In the genomic region with DNA sequence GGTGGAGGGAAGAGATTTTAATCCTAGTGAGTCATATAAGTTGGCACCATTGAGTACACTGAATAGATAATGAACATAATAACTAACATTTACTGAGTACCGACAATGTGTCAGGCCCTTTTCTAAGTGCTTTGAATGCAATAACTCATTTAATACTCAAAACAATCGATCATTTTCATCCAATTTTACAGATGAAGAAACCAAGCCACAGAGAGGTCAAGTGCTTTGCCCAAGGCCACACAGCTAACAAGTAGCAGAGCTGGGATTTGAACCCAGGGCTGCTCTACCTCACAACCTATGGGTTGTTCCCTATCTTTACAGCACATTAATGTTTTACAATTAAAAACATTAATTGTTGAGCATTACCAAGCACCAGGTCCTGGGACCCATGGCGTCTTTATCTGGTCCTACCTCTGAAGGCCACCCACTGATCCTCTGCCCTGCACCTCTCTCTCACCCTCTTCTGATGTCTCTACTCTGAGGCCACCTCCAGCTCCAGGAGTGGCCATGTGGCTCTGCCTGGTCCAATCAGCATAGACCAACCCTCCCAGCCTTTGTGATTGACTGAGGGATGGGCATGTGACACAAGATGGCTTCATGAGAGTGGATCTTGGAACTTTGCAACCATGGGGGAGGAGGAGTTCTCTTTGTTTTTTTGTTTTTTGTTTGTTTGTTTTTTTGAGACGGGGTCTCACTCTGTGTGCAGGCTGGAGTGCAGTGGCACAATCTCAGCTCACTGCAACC, we compare ENCODE assay signal across 2 cellular contexts.
A peak's percentile ranks its signal among the peaks of the same experiment; 100 is the strongest.
TF ChIP-seq lines count a peak whose summit lies in the region.

No MANE protein-coding gene starts in this region.

TF ChIP-seq in HepG2, 621 proteins besides CTCF, POLR2A, EP300 and RAD21:
- TF ChIP-seq, protein P1, sequence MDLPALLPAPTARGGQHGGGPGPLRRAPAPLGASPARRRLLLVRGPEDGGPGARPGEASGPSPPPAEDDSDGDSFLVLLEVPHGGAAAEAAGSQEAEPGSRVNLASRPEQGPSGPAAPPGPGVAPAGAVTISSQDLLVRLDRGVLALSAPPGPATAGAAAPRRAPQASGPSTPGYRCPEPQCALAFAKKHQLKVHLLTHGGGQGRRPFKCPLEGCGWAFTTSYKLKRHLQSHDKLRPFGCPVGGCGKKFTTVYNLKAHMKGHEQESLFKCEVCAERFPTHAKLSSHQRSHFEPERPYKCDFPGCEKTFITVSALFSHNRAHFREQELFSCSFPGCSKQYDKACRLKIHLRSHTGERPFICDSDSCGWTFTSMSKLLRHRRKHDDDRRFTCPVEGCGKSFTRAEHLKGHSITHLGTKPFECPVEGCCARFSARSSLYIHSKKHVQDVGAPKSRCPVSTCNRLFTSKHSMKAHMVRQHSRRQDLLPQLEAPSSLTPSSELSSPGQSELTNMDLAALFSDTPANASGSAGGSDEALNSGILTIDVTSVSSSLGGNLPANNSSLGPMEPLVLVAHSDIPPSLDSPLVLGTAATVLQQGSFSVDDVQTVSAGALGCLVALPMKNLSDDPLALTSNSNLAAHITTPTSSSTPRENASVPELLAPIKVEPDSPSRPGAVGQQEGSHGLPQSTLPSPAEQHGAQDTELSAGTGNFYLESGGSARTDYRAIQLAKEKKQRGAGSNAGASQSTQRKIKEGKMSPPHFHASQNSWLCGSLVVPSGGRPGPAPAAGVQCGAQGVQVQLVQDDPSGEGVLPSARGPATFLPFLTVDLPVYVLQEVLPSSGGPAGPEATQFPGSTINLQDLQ (CRISPR knock-in tag; IDR thresholded peaks at IDR 0.05) = no peak
- TF ChIP-seq ZNF768 (CRISPR knock-in tag; IDR thresholded peaks at IDR 0.05) = peak; percentile 62; the same call in 1 of the 2 replicates

TF ChIP-seq in SK-N-SH treated with all-trans-retinoic acid at 6 μM for 48 hours, 23 proteins besides CTCF, POLR2A, EP300 and RAD21:
- TF ChIP-seq, protein P2, sequence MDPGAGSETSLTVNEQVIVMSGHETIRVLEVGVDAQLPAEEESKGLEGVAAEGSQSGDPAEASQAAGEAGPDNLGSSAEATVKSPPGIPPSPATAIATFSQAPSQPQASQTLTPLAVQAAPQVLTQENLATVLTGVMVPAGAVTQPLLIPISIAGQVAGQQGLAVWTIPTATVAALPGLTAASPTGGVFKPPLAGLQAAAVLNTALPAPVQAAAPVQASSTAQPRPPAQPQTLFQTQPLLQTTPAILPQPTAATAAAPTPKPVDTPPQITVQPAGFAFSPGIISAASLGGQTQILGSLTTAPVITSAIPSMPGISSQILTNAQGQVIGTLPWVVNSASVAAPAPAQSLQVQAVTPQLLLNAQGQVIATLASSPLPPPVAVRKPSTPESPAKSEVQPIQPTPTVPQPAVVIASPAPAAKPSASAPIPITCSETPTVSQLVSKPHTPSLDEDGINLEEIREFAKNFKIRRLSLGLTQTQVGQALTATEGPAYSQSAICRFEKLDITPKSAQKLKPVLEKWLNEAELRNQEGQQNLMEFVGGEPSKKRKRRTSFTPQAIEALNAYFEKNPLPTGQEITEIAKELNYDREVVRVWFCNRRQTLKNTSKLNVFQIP (CRISPR knock-in tag; IDR thresholded peaks at IDR 0.05; ENCODE audit: borderline replicate concordance, low read depth) = no peak
- TF ChIP-seq ZC3H10 (CRISPR knock-in tag; IDR thresholded peaks at IDR 0.05) (no peak), ZFP30 (CRISPR knock-in tag; IDR thresholded peaks at IDR 0.05) (no peak), ZFP3 (CRISPR knock-in tag; IDR thresholded peaks at IDR 0.05) (no peak), ISL1 (CRISPR knock-in tag; IDR thresholded peaks at IDR 0.05) (no peak), TOX (CRISPR knock-in tag; IDR thresholded peaks at IDR 0.05; ENCODE audit: borderline replicate concordance) (no peak), PPARA (CRISPR knock-in tag; IDR thresholded peaks at IDR 0.05; ENCODE audit: borderline replicate concordance) (no peak), CSDC2 (CRISPR knock-in tag; IDR thresholded peaks at IDR 0.05) (no peak), ZNF70 (CRISPR knock-in tag; IDR thresholded peaks at IDR 0.05) (no peak), GLIS3 (CRISPR knock-in tag; IDR thresholded peaks at IDR 0.05) (no peak), ZNF565 (CRISPR knock-in tag; conservative IDR thresholded peaks at IDR 0.05; ENCODE audit: low read depth) (no peak), BACH2 (CRISPR knock-in tag; IDR thresholded peaks at IDR 0.05; ENCODE audit: borderline replicate concordance) (no peak), OSR1 (CRISPR knock-in tag; IDR thresholded peaks at IDR 0.05) (no peak), ESRRG (CRISPR knock-in tag; IDR thresholded peaks at IDR 0.05) (no peak)
- TF ChIP-seq, protein P3, sequence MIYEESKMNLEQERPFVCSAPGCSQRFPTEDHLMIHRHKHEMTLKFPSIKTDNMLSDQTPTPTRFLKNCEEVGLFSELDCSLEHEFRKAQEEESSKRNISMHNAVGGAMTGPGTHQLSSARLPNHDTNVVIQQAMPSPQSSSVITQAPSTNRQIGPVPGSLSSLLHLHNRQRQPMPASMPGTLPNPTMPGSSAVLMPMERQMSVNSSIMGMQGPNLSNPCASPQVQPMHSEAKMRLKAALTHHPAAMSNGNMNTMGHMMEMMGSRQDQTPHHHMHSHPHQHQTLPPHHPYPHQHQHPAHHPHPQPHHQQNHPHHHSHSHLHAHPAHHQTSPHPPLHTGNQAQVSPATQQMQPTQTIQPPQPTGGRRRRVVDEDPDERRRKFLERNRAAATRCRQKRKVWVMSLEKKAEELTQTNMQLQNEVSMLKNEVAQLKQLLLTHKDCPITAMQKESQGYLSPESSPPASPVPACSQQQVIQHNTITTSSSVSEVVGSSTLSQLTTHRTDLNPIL (CRISPR knock-in tag; IDR thresholded peaks at IDR 0.05; ENCODE audit: low read depth) = no peak
- TF ChIP-seq, protein P4, sequence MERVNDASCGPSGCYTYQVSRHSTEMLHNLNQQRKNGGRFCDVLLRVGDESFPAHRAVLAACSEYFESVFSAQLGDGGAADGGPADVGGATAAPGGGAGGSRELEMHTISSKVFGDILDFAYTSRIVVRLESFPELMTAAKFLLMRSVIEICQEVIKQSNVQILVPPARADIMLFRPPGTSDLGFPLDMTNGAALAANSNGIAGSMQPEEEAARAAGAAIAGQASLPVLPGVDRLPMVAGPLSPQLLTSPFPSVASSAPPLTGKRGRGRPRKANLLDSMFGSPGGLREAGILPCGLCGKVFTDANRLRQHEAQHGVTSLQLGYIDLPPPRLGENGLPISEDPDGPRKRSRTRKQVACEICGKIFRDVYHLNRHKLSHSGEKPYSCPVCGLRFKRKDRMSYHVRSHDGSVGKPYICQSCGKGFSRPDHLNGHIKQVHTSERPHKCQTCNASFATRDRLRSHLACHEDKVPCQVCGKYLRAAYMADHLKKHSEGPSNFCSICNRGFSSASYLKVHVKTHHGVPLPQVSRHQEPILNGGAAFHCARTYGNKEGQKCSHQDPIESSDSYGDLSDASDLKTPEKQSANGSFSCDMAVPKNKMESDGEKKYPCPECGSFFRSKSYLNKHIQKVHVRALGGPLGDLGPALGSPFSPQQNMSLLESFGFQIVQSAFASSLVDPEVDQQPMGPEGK (CRISPR knock-in tag; IDR thresholded peaks at IDR 0.05; ENCODE audit: borderline replicate concordance) = no peak
- TF ChIP-seq, protein P5, sequence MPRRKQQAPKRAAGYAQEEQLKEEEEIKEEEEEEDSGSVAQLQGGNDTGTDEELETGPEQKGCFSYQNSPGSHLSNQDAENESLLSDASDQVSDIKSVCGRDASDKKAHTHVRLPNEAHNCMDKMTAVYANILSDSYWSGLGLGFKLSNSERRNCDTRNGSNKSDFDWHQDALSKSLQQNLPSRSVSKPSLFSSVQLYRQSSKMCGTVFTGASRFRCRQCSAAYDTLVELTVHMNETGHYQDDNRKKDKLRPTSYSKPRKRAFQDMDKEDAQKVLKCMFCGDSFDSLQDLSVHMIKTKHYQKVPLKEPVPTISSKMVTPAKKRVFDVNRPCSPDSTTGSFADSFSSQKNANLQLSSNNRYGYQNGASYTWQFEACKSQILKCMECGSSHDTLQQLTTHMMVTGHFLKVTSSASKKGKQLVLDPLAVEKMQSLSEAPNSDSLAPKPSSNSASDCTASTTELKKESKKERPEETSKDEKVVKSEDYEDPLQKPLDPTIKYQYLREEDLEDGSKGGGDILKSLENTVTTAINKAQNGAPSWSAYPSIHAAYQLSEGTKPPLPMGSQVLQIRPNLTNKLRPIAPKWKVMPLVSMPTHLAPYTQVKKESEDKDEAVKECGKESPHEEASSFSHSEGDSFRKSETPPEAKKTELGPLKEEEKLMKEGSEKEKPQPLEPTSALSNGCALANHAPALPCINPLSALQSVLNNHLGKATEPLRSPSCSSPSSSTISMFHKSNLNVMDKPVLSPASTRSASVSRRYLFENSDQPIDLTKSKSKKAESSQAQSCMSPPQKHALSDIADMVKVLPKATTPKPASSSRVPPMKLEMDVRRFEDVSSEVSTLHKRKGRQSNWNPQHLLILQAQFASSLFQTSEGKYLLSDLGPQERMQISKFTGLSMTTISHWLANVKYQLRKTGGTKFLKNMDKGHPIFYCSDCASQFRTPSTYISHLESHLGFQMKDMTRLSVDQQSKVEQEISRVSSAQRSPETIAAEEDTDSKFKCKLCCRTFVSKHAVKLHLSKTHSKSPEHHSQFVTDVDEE (CRISPR knock-in tag; IDR thresholded peaks at IDR 0.05) = no peak
- TF ChIP-seq, protein P6, sequence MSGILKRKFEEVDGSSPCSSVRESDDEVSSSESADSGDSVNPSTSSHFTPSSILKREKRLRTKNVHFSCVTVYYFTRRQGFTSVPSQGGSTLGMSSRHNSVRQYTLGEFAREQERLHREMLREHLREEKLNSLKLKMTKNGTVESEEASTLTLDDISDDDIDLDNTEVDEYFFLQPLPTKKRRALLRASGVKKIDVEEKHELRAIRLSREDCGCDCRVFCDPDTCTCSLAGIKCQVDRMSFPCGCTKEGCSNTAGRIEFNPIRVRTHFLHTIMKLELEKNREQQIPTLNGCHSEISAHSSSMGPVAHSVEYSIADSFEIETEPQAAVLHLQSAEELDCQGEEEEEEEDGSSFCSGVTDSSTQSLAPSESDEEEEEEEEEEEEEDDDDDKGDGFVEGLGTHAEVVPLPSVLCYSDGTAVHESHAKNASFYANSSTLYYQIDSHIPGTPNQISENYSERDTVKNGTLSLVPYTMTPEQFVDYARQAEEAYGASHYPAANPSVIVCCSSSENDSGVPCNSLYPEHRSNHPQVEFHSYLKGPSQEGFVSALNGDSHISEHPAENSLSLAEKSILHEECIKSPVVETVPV (CRISPR knock-in tag; IDR thresholded peaks at IDR 0.05) = no peak
TF ChIP-seq in SK-N-SH treated with all-trans-retinoic acid at 6 μM for 48 hours: peak in this region for 0.
